Comparison of ENCODE assay signal across 15 cellular contexts in the genomic region with DNA sequence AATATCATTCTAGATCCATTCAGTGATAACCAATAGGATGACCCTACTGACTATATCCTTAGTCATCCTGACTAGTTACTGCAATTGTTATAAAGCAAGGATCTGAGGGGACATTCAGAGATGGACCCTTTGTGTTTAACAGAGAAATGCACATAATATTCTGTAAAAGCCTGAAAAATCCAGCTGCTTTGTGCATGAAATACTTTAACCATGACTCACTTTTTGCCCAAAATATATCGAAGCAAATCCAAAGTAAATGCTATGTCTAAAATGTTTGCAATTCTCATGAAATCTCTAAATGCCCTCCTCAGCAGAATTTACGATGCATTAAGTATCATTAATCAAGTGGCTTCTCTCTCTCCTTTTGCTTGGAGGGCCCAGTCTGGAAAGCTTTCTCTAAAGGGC.
A peak's percentile ranks its signal among the peaks of the same experiment; 100 is the strongest.
DNase-seq lines count a peak whose midpoint lies in the region; ATAC-seq and TF ChIP-seq lines count a peak whose summit lies in the region.
"Had no signal": no experiment of that assay in that cellular context is flagged by ENCODE, and none has a peak within 500 bp of the region (broad histone marks: within the 10 kb centered on the region; RNA-seq: fewer than 3 reads in every experiment).

No MANE protein-coding gene starts in this region.

- H3K4me1 Mint-ChIP-seq in chondrocyte (ENCODE audit: low read depth): peaks cover 80% of the 10 kb centered on the region

- no peaks in the 10 kb centered on the region for H3K36me3 Mint-ChIP-seq in chondrocyte (ENCODE audit: low read depth)

- no peaks in the 10 kb centered on the region for H3K27me3 Mint-ChIP-seq in chondrocyte (ENCODE audit: low read depth)
- H3K27me3 Mint-ChIP-seq: activated B cell treated with CpG ODN at 0.5 μM for 24 hours had no signal

- H3K9me3 Mint-ChIP-seq in chondrocyte (ENCODE audit: low read depth): peaks cover 2% of the 10 kb centered on the region
- H3K9me3 Mint-ChIP-seq: activated B cell treated with CpG ODN at 0.5 μM for 24 hours had no signal

- peak; percentile 36 for DNase-seq in AG20443 (ENCODE audit: low spot score)
- DNase-seq in NCI-H226: peak; percentile 41
- DNase-seq in chondrocyte (ENCODE audit: low spot score): no peak
- peak; percentile 35 for DNase-seq in myocyte (ENCODE audit: low read depth)
- DNase-seq in anterior cingulate cortex (lab: John Stamatoyannopoulos, UW): no peak
- DNase-seq in SKM-1 (lab: John Stamatoyannopoulos, UW; ENCODE audit: unreplicated experiment): no peak
- DNase-seq in NCI-H2171 (lab: John Stamatoyannopoulos, UW): no peak
- DNase-seq: activated B cell treated with CpG ODN at 0.5 μM for 24 hours; activated T-cell treated with anti-CD3 and anti-CD28 coated beads, Interleukin-2, amount 50 U/mL, for 48 hours; caudate nucleus; esophagus squamous epithelium; NCI-H1105; NCI-H510A had no signal

- H3K4me3 Mint-ChIP-seq in chondrocyte (ENCODE audit: unreplicated experiment): peak overlapping the region; percentile 24
- H3K4me3 Mint-ChIP-seq: activated B cell treated with CpG ODN at 0.5 μM for 24 hours had no signal

- no peak for TF ChIP-seq CTCF in chondrocyte (IDR thresholded peaks at IDR 0.05)

- ATAC-seq in HG02938 (IDR thresholded peaks at IDR 0.05; ENCODE audit: unreplicated experiment): no peak
- ATAC-seq: Right ventricle myocardium inferior had no signal

- peak overlapping the region; percentile 94 for H3K27ac Mint-ChIP-seq in chondrocyte (ENCODE audit: unreplicated experiment)
- H3K27ac Mint-ChIP-seq: activated B cell treated with CpG ODN at 0.5 μM for 24 hours had no signal

Comparison
In these comparisons a context has a peak if more than half of its experiments do, and no peak if none do; other contexts are left out.
1. DNase-seq: peak in AG20443 (single experiment), NCI-H226 (single experiment) and myocyte (single experiment); none in chondrocyte (single experiment), anterior cingulate cortex (0 of 58), SKM-1 (single experiment) and NCI-H2171 (single experiment).